8 cellular contexts compared by ENCODE assay signal in genomic region chr3:53072653-53073552, GRCh38. TPM values are rescaled to one million over a fixed set of nuclear protein-coding genes. Genes with fewer than 3 reads are reported as not detected.
DNase-seq lines count a peak whose midpoint lies in the region; ATAC-seq and TF ChIP-seq lines count a peak whose summit lies in the region.

No MANE protein-coding gene starts in this region.

- DNase-seq in NCI-H1105 treated with DMSO at 0.1 percent for 48 hours (lab: John Stamatoyannopoulos, UW) = peak; percentile 69
- DNase-seq in T-helper 22 cell (ENCODE audit: low read depth) = peak; percentile 68
- DNase-seq in astrocyte of the cerebellum (ENCODE audit: low read depth) = no peak
- peak; percentile 76 for DNase-seq in iPS DF 4.7 (ENCODE audit: extremely low read depth, low spot score)
- peak; percentile 50 to 70 for DNase-seq in gastrocnemius medialis
- no peak for DNase-seq in NCI-H226

- H3K36me3 ChIP-seq in gastrocnemius medialis = no peaks in the 10 kb centered on the region

- intact Hi-C loops in gastrocnemius medialis (cut with DNase I; ENCODE audit: low total_unique reads) = loop anchor here (1.0 to 5.0 kb wide), 4 partner anchors 28 to 330 kb away; no protein-coding TSS in a partner anchor

- H3K4me3 ChIP-seq in GM12875 (ENCODE audit: low read depth, low read length) (peak overlapping the region; percentile 74), astrocyte of the cerebellum (ENCODE audit: low read depth, low read length) (peak overlapping the region; percentile 24), gastrocnemius medialis (peak overlapping the region; percentile 63 to 91 (median 70))

- peak; percentile 97 for TF ChIP-seq CTCF in GM12875 (IDR thresholded peaks at IDR 0.05; ENCODE audit: borderline replicate concordance, insufficient read depth, low read depth, low read length)
- peak; percentile 92 for TF ChIP-seq CTCF in astrocyte of the cerebellum (IDR thresholded peaks at IDR 0.05; ENCODE audit: low read depth, low read length, missing control alignments)
- peak; percentile 86 to 95 (median 93) for TF ChIP-seq CTCF in gastrocnemius medialis (IDR thresholded peaks at IDR 0.05 in 4 of 5, conservative IDR thresholded peaks at IDR 0.05 in 1 of 5)

- ATAC-seq in HG02678 (IDR thresholded peaks at IDR 0.05; ENCODE audit: unreplicated experiment) (peak; percentile 90), gastrocnemius medialis (peak; percentile 86 to 93)

- no peaks in the 10 kb centered on the region for H3K9me3 ChIP-seq in gastrocnemius medialis

- H3K27ac ChIP-seq in gastrocnemius medialis = peak overlapping the region; percentile 51 to 80 (median 64)

- H3K27me3 ChIP-seq in gastrocnemius medialis = no peaks in the 10 kb centered on the region

- in situ Hi-C loops in astrocyte of the cerebellum (cut with HindIII; ENCODE audit: low sequenced_read_pairs) (no loop called here), gastrocnemius medialis (cut with MboI; ENCODE audit: low sequenced_read_pairs in 4 of 4) (loop anchor here in 3 of 4 donors (10.0 to 25.0 kb wide), 3 partner anchors 138 to 218 kb away; no protein-coding TSS in a partner anchor)

- H3K4me1 ChIP-seq in gastrocnemius medialis = peaks cover 8 to 9% of the 10 kb centered on the region in 2 donors

- TF ChIP-seq POLR2A in gastrocnemius medialis (IDR thresholded peaks at IDR 0.05) = no peak

RNA-seq across cellular contexts. Expression of gene SFMBT1, which starts 27.0 kb away (rescaled TPM):
- total RNA-seq in gastrocnemius medialis = 10 to 100 TPM; 17.5 to 39.7 (median 29.8) TPM

RNA-seq across cellular contexts. Expression of gene RFT1, which starts 57.3 kb away (rescaled TPM):
- total RNA-seq in gastrocnemius medialis = 1 to 10 TPM; 2.5 to 5.7 (median 5.2) TPM

Comparison
In these comparisons a context has a peak if more than half of its experiments do, and no peak if none do; other contexts are left out.
1. H3K4me3 ChIP-seq: peak in every context shown above with its lines; median percentile 74 in GM12875; 70 in gastrocnemius medialis; 24 in astrocyte of the cerebellum.
2. DNase-seq: peak in NCI-H1105 treated with DMSO at 0.1 percent for 48 hours (single experiment), T-helper 22 cell (single experiment), iPS DF 4.7 (single experiment) and gastrocnemius medialis (2 of 2); none in astrocyte of the cerebellum (single experiment) and NCI-H226 (single experiment).
3. Peak in every context shown above with its lines, with median percentiles within 50 percentile points of each other: CTCF ChIP-seq.